In genomic region chr12:100266802-100267602, GRCh38 we compare ENCODE assay signal across 8 cellular contexts. TPM values are rescaled to one million over a fixed set of nuclear protein-coding genes. Genes with fewer than 3 reads are reported as not detected.
A peak's percentile ranks its signal among the peaks of the same experiment; 100 is the strongest.
DNase-seq lines count a peak whose midpoint lies in the region; ATAC-seq, FAIRE-seq and TF ChIP-seq lines count a peak whose summit lies in the region.

Gene DEPDC4, minus strand, starts transcription at chr12:100267079. Its CDS starts 3 bp downstream, at chr12:100267076.
Gene SCYL2, plus strand, starts transcription at chr12:100267177. Its CDS starts 15,794 bp downstream, at chr12:100282971.

- no peaks in the 10 kb centered on the region for H3K27me3 ChIP-seq in AG04450 (ENCODE audit: control insufficient read depth, insufficient read depth, low read length)
- H3K27me3 ChIP-seq in bronchial epithelial cell (ENCODE audit: control insufficient read depth, insufficient read depth, low read length), result no peaks in the 10 kb centered on the region
- no peaks in the 10 kb centered on the region for H3K27me3 ChIP-seq in iPS-20b (ENCODE audit: insufficient read depth, low read length)

- H3K9me3 ChIP-seq in AG04450 (ENCODE audit: control insufficient read depth, insufficient read depth, low read length), result no peaks in the 10 kb centered on the region; the same call in 1 of the 2 replicates
- no peaks in the 10 kb centered on the region for H3K9me3 ChIP-seq in iPS-20b (ENCODE audit: insufficient read depth, low read depth, low read length)

- H3K4me3 ChIP-seq in AG04450 (ENCODE audit: low read depth, low read length), result peak within 1 kb of the TSS; percentile 94
- peak within 1 kb of the TSS; percentile 77 for H3K4me3 ChIP-seq in WI38 (ENCODE audit: low read depth, low read length)
- H3K4me3 ChIP-seq in bronchial epithelial cell (ENCODE audit: low read depth, low read length), result peak within 1 kb of the TSS; percentile 75
- H3K4me3 ChIP-seq in iPS-20b (ENCODE audit: low read length), result peak within 1 kb of the TSS; percentile 98
- H3K4me3 ChIP-seq in skin epidermis, result peak within 1 kb of the TSS; percentile 76 to 99 (median 96)

- H3K4me1 ChIP-seq in iPS-20b (ENCODE audit: insufficient read depth, low read length), result peaks cover 6% of the 10 kb centered on the region; the same call in 1 of the 2 replicates

- H3K27ac ChIP-seq in AG04450 (ENCODE audit: low read depth, low read length), result peak within 1 kb of the TSS; percentile 90
- H3K27ac ChIP-seq in iPS-20b (ENCODE audit: low read length), result peak within 1 kb of the TSS; percentile 83
- H3K27ac ChIP-seq in skin epidermis, result peak within 1 kb of the TSS; percentile 86 to 99 (median 96)

- ATAC-seq in GM18907 (IDR thresholded peaks at IDR 0.05; ENCODE audit: unreplicated experiment) (peak; percentile 96), HG03139 (IDR thresholded peaks at IDR 0.05; ENCODE audit: unreplicated experiment) (peak; percentile 85)

- TF ChIP-seq CTCF in AG04450 (IDR thresholded peaks at IDR 0.05; ENCODE audit: low read depth, low read length) (no peak), WI38 (IDR thresholded peaks at IDR 0.05; ENCODE audit: low read depth, low read length) (no peak), bronchial epithelial cell (IDR thresholded peaks at IDR 0.05; ENCODE audit: insufficient read depth, low read length, severe bottlenecking) (no peak)

- H3K36me3 ChIP-seq in bronchial epithelial cell (ENCODE audit: control insufficient read depth, insufficient read depth, low read length), result no peaks in the 10 kb centered on the region
- H3K36me3 ChIP-seq in iPS-20b (ENCODE audit: insufficient read depth, low read depth, low read length), result no peaks in the 10 kb centered on the region

- FAIRE-seq in bronchial epithelial cell (lab: Jason Lieb, UNC), result no peak

- DNase-seq in AG04450 (ENCODE audit: low read depth, low spot score) (peak; percentile 97), NCI-H2196 treated with DMSO at 0.1 percent for 48 hours (lab: John Stamatoyannopoulos, UW; ENCODE audit: unreplicated experiment) (peak; percentile 90), bronchial epithelial cell (ENCODE audit: low read depth) (peak; percentile 92)

- POLR2A ChIA-PET in AG04450 (lab: Yijun Ruan, JAX), result interaction anchor here (0.6 to 1.6 kb wide), 9 partner anchors 23 to 1881 kb away, joined by 3 to 6 read pairs (median 4); no protein-coding TSS in a partner anchor

- CTCF ChIA-PET in AG04450 (lab: Charles Lee), result interaction anchor here (0.6 to 3.0 kb wide), 9 partner anchors 10 to 212 kb away, joined by 3 to 16 read pairs (median 3); no protein-coding TSS in a partner anchor

- peak within 1 kb of the TSS; percentile 92 for H3K9ac ChIP-seq in iPS-20b (ENCODE audit: low read depth, low read length)

RNA-seq across cellular contexts. Expression of gene DEPDC4, which starts in this region (rescaled TPM):
- 0.76 and 1.3 TPM in 2 replicates for polyA plus RNA-seq in AG04450 (2011; rRNA removed)
- 0.37 and 1.2 TPM in 2 replicates for polyA minus RNA-seq in AG04450 (2011; rRNA and poly(A)+ RNA removed)
- total RNA-seq in bronchial epithelial cell, result 1.8 and 2.1 TPM in 2 replicates

RNA-seq across cellular contexts. Expression of gene SCYL2, which starts in this region (rescaled TPM):
- 35.4 and 50.3 TPM in 2 replicates for polyA plus RNA-seq in AG04450 (2011; rRNA removed)
- polyA minus RNA-seq in AG04450 (2011; rRNA and poly(A)+ RNA removed), result 39.6 and 67.2 TPM in 2 replicates
- total RNA-seq in bronchial epithelial cell, result 29.5 and 49.7 TPM in 2 replicates

Comparison
In these comparisons a context has a peak if more than half of its experiments do, and no peak if none do; other contexts are left out.
1. Peak in every context shown above with its lines: DNase-seq, ATAC-seq, H3K4me3 ChIP-seq and H3K27ac ChIP-seq.